Comparison of ENCODE assay signal across 6 cellular contexts in the genomic region with DNA sequence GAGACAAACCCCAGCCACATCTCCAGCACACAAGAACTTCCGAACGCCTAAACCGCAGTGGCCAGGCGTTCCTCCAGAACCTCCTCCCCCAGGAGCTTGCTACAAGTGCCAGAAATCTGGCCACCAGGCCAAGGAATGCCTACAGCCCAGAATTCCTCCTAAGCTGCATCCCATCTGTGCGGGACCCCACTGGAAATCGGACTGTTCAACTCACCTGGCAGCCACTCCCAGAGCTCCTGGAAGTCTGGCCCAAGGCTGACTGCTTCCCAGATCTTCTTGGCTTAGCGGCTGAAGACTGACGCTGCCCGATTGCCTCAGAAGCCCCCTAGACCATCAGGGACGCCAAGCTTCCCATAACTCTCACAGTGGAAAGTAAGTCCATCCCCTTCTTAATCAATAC. TPM values are rescaled to one million over a fixed set of nuclear protein-coding genes. Genes with fewer than 3 reads are reported as not detected.
"Had no signal": no experiment of that assay in that cellular context is flagged by ENCODE, and none has a peak within 500 bp of the region (broad histone marks: within the 10 kb centered on the region; RNA-seq: fewer than 3 reads in every experiment).

No MANE protein-coding gene starts in this region.

RNA-seq across cellular contexts. Expression of a gene that starts 48.5 kb away (rescaled TPM):
- total RNA-seq: LHCN-M2, MCF 10A, OCI-LY7, Right ventricle myocardium inferior, RPMI7951, SJCRH30 had no signal
